In the genomic region with DNA sequence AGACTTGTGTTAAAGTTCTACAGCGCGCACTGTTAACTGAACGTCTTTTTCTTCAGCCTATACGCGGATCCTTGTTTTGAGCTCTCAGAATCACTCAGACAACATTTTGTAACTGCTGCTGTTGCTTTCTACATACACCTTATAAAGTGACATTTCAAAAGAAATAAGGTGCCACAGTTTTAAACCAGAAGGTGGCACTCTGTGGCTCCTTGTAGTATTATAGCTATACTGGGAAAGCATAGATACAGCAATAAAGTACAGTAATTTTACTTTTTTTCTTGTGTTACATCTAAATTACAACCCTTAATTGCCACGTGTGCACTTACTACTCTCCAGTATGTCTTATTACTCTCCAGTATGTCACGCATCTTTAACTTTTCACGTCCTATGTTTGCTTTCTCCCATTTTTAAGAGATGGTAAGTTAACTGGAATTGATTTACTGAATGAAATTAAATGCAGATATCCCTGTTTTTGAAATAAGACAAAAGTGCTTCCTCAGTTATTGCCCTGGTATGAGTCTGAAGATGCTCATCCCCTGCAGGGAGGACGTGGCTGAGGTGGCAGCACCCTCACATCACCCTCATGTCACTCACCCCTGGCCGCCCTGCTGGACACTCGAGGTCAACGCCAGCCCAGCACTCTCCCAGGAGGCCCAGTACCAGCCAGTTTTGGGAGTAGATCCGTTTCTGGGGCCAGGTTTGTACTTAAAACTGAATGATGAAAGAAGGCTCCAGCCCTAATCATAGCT, we compare ENCODE assay signal across 9 cellular contexts. TPM values are rescaled to one million over a fixed set of nuclear protein-coding genes. Genes with fewer than 3 reads are reported as not detected.
DNase-seq lines count a peak whose midpoint lies in the region; ATAC-seq and TF ChIP-seq lines count a peak whose summit lies in the region.
"Had no signal": no experiment of that assay in that cellular context is flagged by ENCODE, and none has a peak within 500 bp of the region (broad histone marks: within the 10 kb centered on the region; RNA-seq: fewer than 3 reads in every experiment).

No MANE protein-coding gene starts in this region.

- intact Hi-C loops in ovary (cut with DNase I) = no loop called here

- H3K4me3 ChIP-seq in RWPE2 (ENCODE audit: severe bottlenecking) = no peak overlapping the region
- no peak overlapping the region for H3K4me3 ChIP-seq in ovary

- no peaks in the 10 kb centered on the region for H3K9me3 Mint-ChIP-seq in glutamatergic neuron (ENCODE audit: unreplicated experiment)
- H3K9me3 Mint-ChIP-seq: T-helper 1 cell treated with Interleukin-12 subunit alpha and Interleukin-12 subunit beta and Interleukin-4 antibody, amounts not matched to agents 30 μg/mL and 1 μg/mL, for 36 hours had no signal

- no peak overlapping the region for H3K27ac Mint-ChIP-seq in glutamatergic neuron (ENCODE audit: unreplicated experiment)
- H3K27ac Mint-ChIP-seq: T-helper 1 cell treated with Interleukin-12 subunit alpha and Interleukin-12 subunit beta and Interleukin-4 antibody, amounts not matched to agents 30 μg/mL and 1 μg/mL, for 36 hours had no signal

- ATAC-seq in RWPE2 (ENCODE audit: low read depth) = 0 out of 3 replicates have a peak, but pooled peaks have one; percentile 22

- H3K4me1 ChIP-seq in RWPE2 (ENCODE audit: insufficient read depth, poor library complexity, severe bottlenecking) (peaks cover 20% of the 10 kb centered on the region), ovary (ENCODE audit: insufficient read depth) (no peaks in the 10 kb centered on the region)

- H3K36me3 ChIP-seq in RWPE2 (ENCODE audit: low read depth) (peaks cover 52% of the 10 kb centered on the region), ovary (no peaks in the 10 kb centered on the region)

- H3K36me3 Mint-ChIP-seq in glutamatergic neuron (ENCODE audit: unreplicated experiment) = no peaks in the 10 kb centered on the region

- TF ChIP-seq CTCF in GM10266 (IDR thresholded peaks at IDR 0.05; ENCODE audit: control insufficient read depth, insufficient read depth, low read depth, missing control alignments) (peak; percentile 3), RWPE2 (IDR thresholded peaks at IDR 0.05; ENCODE audit: poor library complexity, severe bottlenecking) (peak; percentile 28), glutamatergic neuron (IDR thresholded peaks at IDR 0.05; ENCODE audit: partially characterized antibody, unreplicated experiment) (peak; percentile 60), ovary (IDR thresholded peaks at IDR 0.05) (no peak)

- TF ChIP-seq POLR2A in ovary (IDR thresholded peaks at IDR 0.05) = no peak

- H3K9me3 ChIP-seq in RWPE2 (ENCODE audit: severe bottlenecking) (no peaks in the 10 kb centered on the region), ovary (no peaks in the 10 kb centered on the region)

- no peaks in the 10 kb centered on the region for H3K4me1 Mint-ChIP-seq in glutamatergic neuron (ENCODE audit: low read depth, unreplicated experiment)

- H3K27me3 ChIP-seq in RWPE2 (ENCODE audit: insufficient read depth, poor library complexity, severe bottlenecking) (no peaks in the 10 kb centered on the region), ovary (no peaks in the 10 kb centered on the region)

- peak; percentile 53 for DNase-seq in 8988T
- DNase-seq in GM10266 (ENCODE audit: extremely low spot score) = no peak
- no peak for DNase-seq in RWPE2 (ENCODE audit: low spot score)
- DNase-seq in glutamatergic neuron = peak; percentile 52
- no peak for DNase-seq in ovary
- DNase-seq in NCI-H1105 treated with DMSO at 0.1 percent for 48 hours (lab: John Stamatoyannopoulos, UW) = no peak
- DNase-seq in stimulated activated CD4-positive, alpha-beta T cell treated with anti-CD3 and anti-CD28 coated beads, Interleukin-2, amount 100 ng/mL, for 48 hours = no peak
- DNase-seq in NCI-H2196 treated with DMSO at 0.1 percent for 48 hours (lab: John Stamatoyannopoulos, UW; ENCODE audit: unreplicated experiment) = no peak

- WGBS in ovary, 3 donors = 79 to 80% (median 79%) methylated on average over 13 of the region's 13 CpGs

- H3K27ac ChIP-seq in RWPE2 (ENCODE audit: poor library complexity, severe bottlenecking) (peak overlapping the region; percentile 49), ovary (no peak overlapping the region)

- TF ChIP-seq EP300 in ovary (IDR thresholded peaks at IDR 0.05) = no peak

- H3K27me3 Mint-ChIP-seq in glutamatergic neuron (ENCODE audit: unreplicated experiment) = peaks cover 2% of the 10 kb centered on the region

- H3K4me3 Mint-ChIP-seq in glutamatergic neuron (ENCODE audit: unreplicated experiment) = no peak overlapping the region
- H3K4me3 Mint-ChIP-seq: T-helper 1 cell treated with Interleukin-12 subunit alpha and Interleukin-12 subunit beta and Interleukin-4 antibody, amounts not matched to agents 30 μg/mL and 1 μg/mL, for 36 hours had no signal

RNA-seq across cellular contexts. Expression of a gene that starts 37.8 kb away (rescaled TPM):
- total RNA-seq in glutamatergic neuron (ENCODE audit: unreplicated experiment) (38.8 TPM), ovary (10 to 100 TPM; 23.8 to 89.2 (median 71.0) TPM)
- 100 to 1,000 TPM in 1 of 2 donors, 10 to 100 TPM in 1; 41.7 to 132 TPM for polyA plus RNA-seq in ovary

Comparison
In these comparisons a context has a peak if more than half of its experiments do, and no peak if none do; other contexts are left out.
1. DNase-seq: peak in 8988T (single experiment) and glutamatergic neuron (single experiment); none in GM10266 (single experiment), RWPE2 (single experiment), ovary (0 of 5), NCI-H1105 treated with DMSO at 0.1 percent for 48 hours (single experiment), stimulated activated CD4-positive, alpha-beta T cell treated with anti-CD3 and anti-CD28 coated beads, Interleukin-2, amount 100 ng/mL, for 48 hours (0 of 2) and NCI-H2196 treated with DMSO at 0.1 percent for 48 hours (single experiment).
2. CTCF ChIP-seq: peak in GM10266 (single experiment), RWPE2 (single experiment) and glutamatergic neuron (single experiment); none in ovary (0 of 3).